In the genomic region with DNA sequence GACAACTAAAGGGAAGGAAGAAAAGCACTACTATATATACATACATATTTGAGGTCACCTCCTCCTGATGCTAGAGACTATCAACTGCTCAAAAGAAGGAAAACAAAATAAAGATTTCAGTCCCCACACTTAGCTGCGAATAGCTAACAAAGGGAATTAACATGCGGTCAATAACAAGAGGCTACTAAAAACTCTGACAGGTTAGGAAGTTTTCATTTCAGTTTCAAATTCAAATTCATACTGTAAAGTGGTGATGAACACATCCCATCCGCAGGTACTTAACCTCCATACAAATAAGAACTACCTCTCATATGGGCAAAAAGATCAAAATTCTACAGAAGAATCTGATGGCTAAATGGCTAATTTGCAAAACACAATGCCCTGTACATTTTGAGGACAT, we compare ENCODE assay signal across 9 cellular contexts. TPM values are rescaled to one million over a fixed set of nuclear protein-coding genes. Genes with fewer than 3 reads are reported as not detected.
DNase-seq lines count a peak whose midpoint lies in the region; ATAC-seq and TF ChIP-seq lines count a peak whose summit lies in the region.
"Had no signal": no experiment of that assay in that cellular context is flagged by ENCODE, and none has a peak within 500 bp of the region (broad histone marks: within the 10 kb centered on the region; RNA-seq: fewer than 3 reads in every experiment).

No MANE protein-coding gene starts in this region.

- H3K36me3 ChIP-seq in GM23338 (ENCODE audit: insufficient read depth) (no peaks in the 10 kb centered on the region), esophagus muscularis mucosa (peaks cover 0 to 4% (median 0%) of the 10 kb centered on the region in 4 donors), gastrocnemius medialis (no peaks in the 10 kb centered on the region), WERI-Rb-1 (peaks cover 25% of the 10 kb centered on the region)

- H3K4me3 Mint-ChIP-seq in GM23338: peak overlapping the region; percentile 95
- peak overlapping the region; percentile 85 to 99 (median 98) for H3K4me3 Mint-ChIP-seq in T-cell

- DNase-seq in GM23338 (ENCODE audit: low spot score): no peak
- DNase-seq in T-cell: no peak
- no peak for DNase-seq in esophagus muscularis mucosa (ENCODE audit: extremely low spot score)
- DNase-seq in gastrocnemius medialis: no peak
- DNase-seq in WERI-Rb-1: no peak
- no peak for DNase-seq in cerebellar nuclear complex (lab: John Stamatoyannopoulos, UW)
- no peak for DNase-seq in activated CD4-positive, CD25-positive, alpha-beta regulatory T cell treated with anti-CD3 and anti-CD28 coated beads, Interleukin-2, amount 50 U/mL, for 72 hours
- DNase-seq in NCI-H146 treated with DMSO at 0.1 percent for 48 hours (lab: John Stamatoyannopoulos, UW; ENCODE audit: unreplicated experiment): no peak
- DNase-seq: NCI-H1048 had no signal

- H3K27ac Mint-ChIP-seq in GM23338 (peak overlapping the region; percentile 61; the same call in 1 of the 2 replicates), T-cell (peak overlapping the region; percentile 91 to 92)

- no peaks in the 10 kb centered on the region for H3K27me3 ChIP-seq in GM23338 (ENCODE audit: insufficient read depth)
- H3K27me3 ChIP-seq in esophagus muscularis mucosa: no peaks in the 10 kb centered on the region
- no peaks in the 10 kb centered on the region for H3K27me3 ChIP-seq in gastrocnemius medialis
- H3K27me3 ChIP-seq in WERI-Rb-1 (ENCODE audit: insufficient read depth, low read depth, severe bottlenecking): no peaks in the 10 kb centered on the region

- peak overlapping the region; percentile 64 for H3K27ac ChIP-seq in GM23338 (ENCODE audit: low read depth)
- peak overlapping the region; percentile 9 to 93 (median 49) for H3K27ac ChIP-seq in esophagus muscularis mucosa (replicated peaks in 1 of 4)
- H3K27ac ChIP-seq in gastrocnemius medialis: peak overlapping the region in 3 of 4 donors; percentile 24 to 96 (median 28)
- H3K27ac ChIP-seq in WERI-Rb-1: no peak overlapping the region

- ATAC-seq in GM23338 (no peak), T-cell (replicated peaks in 1 of 4) (no peak), gastrocnemius medialis (no peak)

- H3K36me3 Mint-ChIP-seq in GM23338 (ENCODE audit: low read depth): peaks cover 17% of the 10 kb centered on the region
- H3K36me3 Mint-ChIP-seq in T-cell: peaks cover 5% of the 10 kb centered on the region

- no peak for TF ChIP-seq CTCF in GM23338 (conservative IDR thresholded peaks at IDR 0.05; ENCODE audit: low read depth in 2 of 2)
- no peak for TF ChIP-seq CTCF in esophagus muscularis mucosa (IDR thresholded peaks at IDR 0.05)
- TF ChIP-seq CTCF in gastrocnemius medialis (IDR thresholded peaks at IDR 0.05 in 4 of 5, conservative IDR thresholded peaks at IDR 0.05 in 1 of 5): no peak
- TF ChIP-seq CTCF in WERI-Rb-1 (IDR thresholded peaks at IDR 0.05; ENCODE audit: low read depth, low read length): no peak

- H2AFZ ChIP-seq in GM23338: no peak overlapping the region

- H3K9me3 ChIP-seq in esophagus muscularis mucosa (no peaks in the 10 kb centered on the region), gastrocnemius medialis (no peaks in the 10 kb centered on the region), WERI-Rb-1 (ENCODE audit: severe bottlenecking) (no peaks in the 10 kb centered on the region)

- TF ChIP-seq EP300 in esophagus muscularis mucosa (IDR thresholded peaks at IDR 0.05): no peak

- H3K4me3 ChIP-seq in GM23338: peak overlapping the region; percentile 99
- H3K4me3 ChIP-seq in esophagus muscularis mucosa: peak overlapping the region; percentile 2 to 76 (median 48)
- H3K4me3 ChIP-seq in gastrocnemius medialis: peak overlapping the region in 1 of 4 donors; percentile 2
- H3K4me3 ChIP-seq in WERI-Rb-1 (ENCODE audit: low read depth, low read length): no peak overlapping the region

- in situ Hi-C loops in gastrocnemius medialis (cut with MboI; ENCODE audit: low sequenced_read_pairs in 4 of 4): no loop called here

- peaks cover 64% of the 10 kb centered on the region for H4K20me1 ChIP-seq in GM23338 (replicated peaks; ENCODE audit: insufficient read depth)

- WGBS in esophagus muscularis mucosa: 42% methylated on average over 3 of the region's 3 CpGs

- peaks cover 9% of the 10 kb centered on the region for H3F3A ChIP-seq in GM23338 (replicated peaks; ENCODE audit: low read depth)

- CTCF ChIA-PET in T-cell (lab: Charles Lee): interaction anchor here (0.9 to 2.7 kb wide), 4 partner anchors 14 to 68 kb away, joined by 3 to 13 read pairs (median 8); a partner anchor contains a TSS

- POLR2A ChIA-PET in T-cell (lab: Charles Lee): interaction anchor here (0.8 to 1.6 kb wide), 4 partner anchors 12 to 458 kb away, joined by 3 to 4 read pairs (median 4); no protein-coding TSS in a partner anchor

- peaks cover 26% of the 10 kb centered on the region for H3K4me1 Mint-ChIP-seq in GM23338
- H3K4me1 Mint-ChIP-seq in T-cell: peaks cover 44 to 55% (median 49%) of the 10 kb centered on the region in 3 donors

- intact Hi-C loops in esophagus muscularis mucosa (cut with DNase I) (no loop called here), gastrocnemius medialis (cut with DNase I; ENCODE audit: low total_unique reads) (no loop called here)

- no peaks in the 10 kb centered on the region for H3K9me3 Mint-ChIP-seq in GM23338
- H3K9me3 Mint-ChIP-seq in T-cell: no peaks in the 10 kb centered on the region

- TF ChIP-seq POLR2A in esophagus muscularis mucosa (IDR thresholded peaks at IDR 0.05; ENCODE audit: low read depth) (no peak), gastrocnemius medialis (IDR thresholded peaks at IDR 0.05) (no peak)

- H3K27me3 Mint-ChIP-seq in GM23338 (ENCODE audit: insufficient read depth, low read depth, poor library complexity) (peaks cover 8% of the 10 kb centered on the region), T-cell (no peaks in the 10 kb centered on the region)

- peaks cover 72% of the 10 kb centered on the region for H3K79me2 ChIP-seq in GM23338 (replicated peaks; ENCODE audit: insufficient read depth)

- peaks cover 40% of the 10 kb centered on the region for H3K4me1 ChIP-seq in GM23338 (ENCODE audit: insufficient read depth)
- peaks cover 39 to 71% (median 66%) of the 10 kb centered on the region in 4 donors for H3K4me1 ChIP-seq in esophagus muscularis mucosa
- peaks cover 40 to 52% of the 10 kb centered on the region in 2 donors for H3K4me1 ChIP-seq in gastrocnemius medialis

- H3K4me2 ChIP-seq in GM23338: peak overlapping the region; percentile 98

- H3K9me2 ChIP-seq in GM23338 (ENCODE audit: insufficient read depth): no peaks in the 10 kb centered on the region

RNA-seq across cellular contexts. Expression of a gene that starts 2.6 kb away (rescaled TPM):
- 181 and 183 TPM in 2 replicates for total RNA-seq in GM23338 (2014; rRNA removed; shearing (Covaris generic))
- polyA plus RNA-seq in GM23338 (2016; fragmentation: Nextera tagmentation; extraction: Ambion mirVana): 171 and 189 TPM in 2 replicates
- total RNA-seq in T-cell (100 to 1,000 TPM; 253 to 388 (median 299) TPM), esophagus muscularis mucosa (100 to 1,000 TPM in 3 of 4 donors, 10 to 100 TPM in 1; 90.0 to 148 (median 125) TPM), gastrocnemius medialis (100 to 1,000 TPM in 3 of 4 donors, 10 to 100 TPM in 1; 86.4 to 123 (median 111) TPM)
